3 cellular contexts compared by ENCODE assay signal in the genomic region with DNA sequence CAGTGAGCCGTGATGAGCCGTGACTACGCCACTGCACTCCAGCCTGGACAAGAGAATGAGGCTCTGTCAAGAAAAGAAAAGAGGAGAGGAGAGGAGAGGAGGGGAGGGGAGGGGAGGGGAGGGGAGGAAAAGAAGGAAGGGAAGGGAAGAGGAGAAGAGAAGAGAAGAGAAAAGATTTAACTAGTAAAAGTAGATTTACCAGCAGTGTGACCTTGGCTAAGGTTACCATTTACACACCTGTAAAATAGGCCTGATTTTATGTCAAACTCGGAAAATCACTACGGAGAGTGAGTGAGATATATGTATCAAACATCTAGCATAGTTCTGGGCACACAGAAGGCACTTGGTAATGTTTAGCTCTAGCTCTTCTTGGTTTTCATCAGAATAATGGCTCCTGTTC.
TF ChIP-seq lines count a peak whose summit lies in the region.

No MANE protein-coding gene starts in this region.

TF ChIP-seq in HepG2, 621 proteins besides CTCF, POLR2A, EP300 and RAD21:
- peak; percentile 90 for TF ChIP-seq HNRNPK (IDR thresholded peaks at IDR 0.05; ENCODE audit: low read depth, low read length, poor library complexity, severe bottlenecking)
- no peak for TF ChIP-seq HCFC1 (IDR thresholded peaks at IDR 0.05; ENCODE audit: low read depth, low read length)
- peak; percentile 83 for TF ChIP-seq PCBP2 (optimal IDR thresholded peaks at IDR 0.05; ENCODE audit: low read depth, low read length, poor library complexity, severe bottlenecking)

TF ChIP-seq in A549, 52 proteins besides CTCF, POLR2A, EP300 and RAD21:
- TF ChIP-seq RNF2 (IDR thresholded peaks at IDR 0.05; ENCODE audit: borderline replicate concordance, low read depth): no peak
- no peak for TF ChIP-seq TP53 (CRISPR knock-in tag; IDR thresholded peaks at IDR 0.05)
- TF ChIP-seq, protein P1, sequence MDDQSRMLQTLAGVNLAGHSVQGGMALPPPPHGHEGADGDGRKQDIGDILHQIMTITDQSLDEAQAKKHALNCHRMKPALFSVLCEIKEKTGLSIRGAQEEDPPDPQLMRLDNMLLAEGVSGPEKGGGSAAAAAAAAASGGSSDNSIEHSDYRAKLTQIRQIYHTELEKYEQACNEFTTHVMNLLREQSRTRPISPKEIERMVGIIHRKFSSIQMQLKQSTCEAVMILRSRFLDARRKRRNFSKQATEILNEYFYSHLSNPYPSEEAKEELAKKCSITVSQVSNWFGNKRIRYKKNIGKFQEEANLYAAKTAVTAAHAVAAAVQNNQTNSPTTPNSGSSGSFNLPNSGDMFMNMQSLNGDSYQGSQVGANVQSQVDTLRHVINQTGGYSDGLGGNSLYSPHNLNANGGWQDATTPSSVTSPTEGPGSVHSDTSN (IDR thresholded peaks at IDR 0.05): no peak
- no peak for TF ChIP-seq ZC3H11A (IDR thresholded peaks at IDR 0.05)
- TF ChIP-seq EHMT2 (IDR thresholded peaks at IDR 0.05; ENCODE audit: low read depth): no peak
TF ChIP-seq in A549: peak in this region for 0.

TF ChIP-seq in H1, 55 proteins besides CTCF, POLR2A, EP300 and RAD21:
- no peak for TF ChIP-seq EGR1 (IDR thresholded peaks at IDR 0.05; ENCODE audit: borderline replicate concordance, low read depth, low read length)
- no peak for TF ChIP-seq JUND (IDR thresholded peaks at IDR 0.05; ENCODE audit: low read length)
- TF ChIP-seq HDAC6 (IDR thresholded peaks at IDR 0.05; ENCODE audit: low read depth, low read length): no peak
- no peak for TF ChIP-seq FOSL1 (IDR thresholded peaks at IDR 0.05; ENCODE audit: insufficient read depth, low read depth, low read length)
- no peak for TF ChIP-seq TEAD4 (IDR thresholded peaks at IDR 0.05; ENCODE audit: low read depth, low read length)
- no peak for TF ChIP-seq SUZ12 (IDR thresholded peaks at IDR 0.05; ENCODE audit: low read length)
- TF ChIP-seq, protein P2, sequence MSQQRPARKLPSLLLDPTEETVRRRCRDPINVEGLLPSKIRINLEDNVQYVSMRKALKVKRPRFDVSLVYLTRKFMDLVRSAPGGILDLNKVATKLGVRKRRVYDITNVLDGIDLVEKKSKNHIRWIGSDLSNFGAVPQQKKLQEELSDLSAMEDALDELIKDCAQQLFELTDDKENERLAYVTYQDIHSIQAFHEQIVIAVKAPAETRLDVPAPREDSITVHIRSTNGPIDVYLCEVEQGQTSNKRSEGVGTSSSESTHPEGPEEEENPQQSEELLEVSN (IDR thresholded peaks at IDR 0.05): no peak
